In the genomic region with DNA sequence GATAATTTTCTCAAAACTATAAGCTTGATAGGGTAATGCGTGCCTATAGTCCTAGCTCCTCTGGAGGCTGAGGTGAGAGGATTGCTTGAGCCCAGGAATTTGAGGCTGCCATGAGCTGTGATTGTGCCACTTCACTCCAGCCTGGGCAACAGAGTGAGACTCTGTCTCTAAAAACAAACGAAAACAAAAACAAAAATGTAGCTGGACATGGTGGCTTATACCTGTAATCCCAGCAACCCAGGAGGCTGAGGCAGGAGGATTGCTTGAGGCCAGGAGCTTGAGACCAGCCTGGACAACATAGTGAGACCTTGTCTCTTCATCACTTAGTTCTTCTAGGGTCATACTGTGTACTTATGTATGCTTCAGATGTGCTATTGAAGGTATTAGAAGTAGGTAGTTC, we compare ENCODE assay signal across 10 cellular contexts. TPM values are rescaled to one million over a fixed set of nuclear protein-coding genes. Genes with fewer than 3 reads are reported as not detected.
DNase-seq lines count a peak whose midpoint lies in the region; ATAC-seq and TF ChIP-seq lines count a peak whose summit lies in the region.
"Not testable (repeated sequence)": the region's sequence is repeated elsewhere in the genome, so short reads cannot be mapped to it uniquely, and the experiment has no call there.
"Had no signal": no experiment of that assay in that cellular context is flagged by ENCODE, and none has a peak within 500 bp of the region (broad histone marks: within the 10 kb centered on the region; RNA-seq: fewer than 3 reads in every experiment).

No MANE protein-coding gene starts in this region.

- not testable (repeated sequence) for TF ChIP-seq POLR2A in esophagus muscularis mucosa (IDR thresholded peaks at IDR 0.05; ENCODE audit: low read depth)

- H2AFZ ChIP-seq in trophoblast cell (ENCODE audit: insufficient read depth, low read length, poor library complexity): not testable (repeated sequence)

- ATAC-seq in CD4-positive, CD25-positive, alpha-beta regulatory T cell (ENCODE audit: low read depth in 2 of 2): not testable (repeated sequence)

- peak overlapping the region; percentile 94 for H3K4me3 ChIP-seq in CD4-positive, CD25-positive, alpha-beta regulatory T cell (ENCODE audit: low read depth, low read length)
- not testable (repeated sequence) for H3K4me3 ChIP-seq in HEK293 (ENCODE audit: low read depth, low read length); esophagus muscularis mucosa; trophoblast cell (ENCODE audit: low read depth, low read length)

- not testable (repeated sequence) for H2BK5ac ChIP-seq in trophoblast cell (ENCODE audit: low read depth, low read length, poor library complexity)

- not testable (repeated sequence) for H3K27ac Mint-ChIP-seq in CD4-positive, CD25-positive, alpha-beta regulatory T cell
- H3K27ac Mint-ChIP-seq in activated naive CD8-positive, alpha-beta T cell: peak overlapping the region; percentile 16
- peak overlapping the region; percentile 40 for H3K27ac Mint-ChIP-seq in type B pancreatic cell

- not testable (repeated sequence) for H3K4me2 ChIP-seq in trophoblast cell (ENCODE audit: low read length)

- H3K36me3 ChIP-seq in CD4-positive, CD25-positive, alpha-beta regulatory T cell (ENCODE audit: control insufficient read depth, insufficient read depth, low read length): peaks cover 27% of the 10 kb centered on the region
- H3K36me3 ChIP-seq in HEK293 (ENCODE audit: control insufficient read depth in 2 of 2, insufficient read depth in 1 of 2, low read length in 2 of 2): peaks cover 5 to 20% of the 10 kb centered on the region in 2 experiments; a peak in 2 of 3 replicates
- not testable (repeated sequence) for H3K36me3 ChIP-seq in esophagus muscularis mucosa; trophoblast cell (ENCODE audit: control insufficient read depth in 1 of 2, insufficient read depth in 2 of 2, low read length in 2 of 2)

- not testable (repeated sequence) for DNase-seq in CD4-positive, CD25-positive, alpha-beta regulatory T cell; type B pancreatic cell (ENCODE audit: extremely low spot score, unreplicated experiment)
- DNase-seq in esophagus muscularis mucosa (ENCODE audit: extremely low spot score): peak; percentile 53
- DNase-seq in trophoblast cell: peak; percentile 13 to 72

- peak overlapping the region in 2 of 4 donors; percentile 47 to 71 for H3K4me3 Mint-ChIP-seq in CD4-positive, CD25-positive, alpha-beta regulatory T cell
- H3K4me3 Mint-ChIP-seq in activated naive CD8-positive, alpha-beta T cell; type B pancreatic cell: not testable (repeated sequence)

- TF ChIP-seq EP300 in esophagus muscularis mucosa (IDR thresholded peaks at IDR 0.05): not testable (repeated sequence)

- not testable (repeated sequence) for H4K8ac ChIP-seq in trophoblast cell (ENCODE audit: low read depth, low read length)

- H3K4ac ChIP-seq in trophoblast cell (ENCODE audit: low read depth, low read length): peak overlapping the region; percentile 66

- peaks cover 32 to 55% (median 43%) of the 10 kb centered on the region in 4 donors for H3K4me1 Mint-ChIP-seq in CD4-positive, CD25-positive, alpha-beta regulatory T cell
- H3K4me1 Mint-ChIP-seq in activated naive CD8-positive, alpha-beta T cell (ENCODE audit: low read depth): peaks cover 35% of the 10 kb centered on the region
- peaks cover 10% of the 10 kb centered on the region for H3K4me1 Mint-ChIP-seq in type B pancreatic cell (ENCODE audit: unreplicated experiment)

- POLR2A ChIA-PET in HEK293 (lab: Yijun Ruan, JAX): not testable (repeated sequence)

- H4K12ac ChIP-seq in trophoblast cell (ENCODE audit: low read depth, low read length): not testable (repeated sequence)

- H2BK12ac ChIP-seq in trophoblast cell (ENCODE audit: low read length): not testable (repeated sequence)

- not testable (repeated sequence) for H3K9me3 Mint-ChIP-seq in CD4-positive, CD25-positive, alpha-beta regulatory T cell; activated naive CD8-positive, alpha-beta T cell (ENCODE audit: low read depth); type B pancreatic cell

- H3K23ac ChIP-seq in trophoblast cell (ENCODE audit: low read length): not testable (repeated sequence)

- H3K14ac ChIP-seq in trophoblast cell (ENCODE audit: low read length): not testable (repeated sequence)

- not testable (repeated sequence) for H4K91ac ChIP-seq in trophoblast cell (ENCODE audit: low read depth, low read length)

- H3K27me3 Mint-ChIP-seq in CD4-positive, CD25-positive, alpha-beta regulatory T cell; activated naive CD8-positive, alpha-beta T cell; type B pancreatic cell: not testable (repeated sequence)

- H2BK120ac ChIP-seq in trophoblast cell (ENCODE audit: insufficient read depth, low read length, poor library complexity): not testable (repeated sequence)

- not testable (repeated sequence) for H3K18ac ChIP-seq in trophoblast cell (ENCODE audit: low read length)

- intact Hi-C loops in esophagus muscularis mucosa (cut with DNase I): not testable (repeated sequence)

- not testable (repeated sequence) for H3K9ac ChIP-seq in trophoblast cell (ENCODE audit: low read length)

- WGBS in esophagus muscularis mucosa: 94% methylated on average over 2 of the region's 2 CpGs
- WGBS in trophoblast cell (ENCODE audit: extremely low coverage, insufficient coverage, insufficient read length): no CpG with 5 or more reads among the region's 2 CpGs

- peaks cover 11% of the 10 kb centered on the region for H3K79me1 ChIP-seq in trophoblast cell (ENCODE audit: low read length)

- H3K27me3 ChIP-seq in CD4-positive, CD25-positive, alpha-beta regulatory T cell (ENCODE audit: control insufficient read depth, insufficient read depth, low read length); esophagus muscularis mucosa; trophoblast cell (ENCODE audit: insufficient read depth, low read length): not testable (repeated sequence)

- not testable (repeated sequence) for H3K9me3 ChIP-seq in CD4-positive, CD25-positive, alpha-beta regulatory T cell (ENCODE audit: control insufficient read depth in 2 of 2, low read length in 2 of 2); HEK293 (ENCODE audit: control insufficient read depth, insufficient read depth, low read depth, low read length); esophagus muscularis mucosa; trophoblast cell (ENCODE audit: insufficient read depth, low read depth, low read length)

- H3K4me1 ChIP-seq in CD4-positive, CD25-positive, alpha-beta regulatory T cell (ENCODE audit: control insufficient read depth, insufficient read depth, low read length, poor library complexity, severe bottlenecking): peaks cover 51% of the 10 kb centered on the region
- peaks cover 14% of the 10 kb centered on the region for H3K4me1 ChIP-seq in HEK293 (ENCODE audit: control insufficient read depth, insufficient read depth, low read length)
- H3K4me1 ChIP-seq in esophagus muscularis mucosa: peaks cover 33 to 81% (median 59%) of the 10 kb centered on the region in 4 donors
- H3K4me1 ChIP-seq in trophoblast cell (ENCODE audit: control insufficient read depth in 1 of 2, insufficient read depth in 2 of 2, low read length in 2 of 2): not testable (repeated sequence)

- not testable (repeated sequence) for H3K36me3 Mint-ChIP-seq in CD4-positive, CD25-positive, alpha-beta regulatory T cell; activated naive CD8-positive, alpha-beta T cell; type B pancreatic cell

- CTCF ChIA-PET in HEK293 (lab: Yijun Ruan, JAX): interaction anchor here (0.5 to 0.9 kb wide), 3 partner anchors 7 to 67 kb away, joined by 3 to 4 read pairs (median 4); a partner anchor contains a TSS

- H3K79me2 ChIP-seq in trophoblast cell (ENCODE audit: control insufficient read depth, insufficient read depth, low read length, poor library complexity): not testable (repeated sequence)

- TF ChIP-seq CTCF in HEK293 (tag by site-specific recombination; IDR thresholded peaks at IDR 0.05); esophagus muscularis mucosa (IDR thresholded peaks at IDR 0.05); type B pancreatic cell (conservative IDR thresholded peaks at IDR 0.05): not testable (repeated sequence)

- H2AK5ac ChIP-seq in trophoblast cell (ENCODE audit: low read length): not testable (repeated sequence)

- not testable (repeated sequence) for H3K27ac ChIP-seq in CD4-positive, CD25-positive, alpha-beta regulatory T cell (ENCODE audit: insufficient read depth, low read length, poor library complexity, severe bottlenecking); HEK293 (ENCODE audit: extremely low read depth, low read depth, low read length); esophagus muscularis mucosa (replicated peaks in 1 of 4); trophoblast cell (ENCODE audit: low read depth, low read length)

TF ChIP-seq in HEK293, 187 proteins besides CTCF, POLR2A, EP300 and RAD21:
- TF ChIP-seq ZNF121 (tag by site-specific recombination; IDR thresholded peaks at IDR 0.05): peak; percentile 62; the same call in 1 of the 2 replicates

RNA-seq across cellular contexts. Expression of a gene that starts 3.9 kb away (rescaled TPM):
- total RNA-seq in CD4-positive, CD25-positive, alpha-beta regulatory T cell: 133 TPM
- polyA plus RNA-seq in CD4-positive, CD25-positive, alpha-beta regulatory T cell: 100 to 1,000 TPM; 148 to 180 (median 168) TPM
- total RNA-seq in esophagus muscularis mucosa (10 to 100 TPM; 73.6 to 91.4 (median 83.8) TPM), type B pancreatic cell (ENCODE audit: low replicate concordance) (96.4 and 122 TPM in 2 replicates)
- polyA plus RNA-seq in trophoblast cell (2013): 86.2 and 87.3 TPM in 2 replicates

RNA-seq across cellular contexts. Expression of a gene that starts 14.3 kb away (rescaled TPM):
- not detected for total RNA-seq in CD4-positive, CD25-positive, alpha-beta regulatory T cell
- polyA plus RNA-seq in CD4-positive, CD25-positive, alpha-beta regulatory T cell: not detected
- total RNA-seq in esophagus muscularis mucosa: not detected
- not detected in 2 replicates for polyA plus RNA-seq in trophoblast cell (2013)
- total RNA-seq in type B pancreatic cell (ENCODE audit: low replicate concordance): not detected in 2 replicates
- total RNA-seq: Calu3, G401 had no signal
- polyA plus RNA-seq: A549, BJ had no signal
